ENCODE assay signal across 21 cellular contexts in the genomic region with DNA sequence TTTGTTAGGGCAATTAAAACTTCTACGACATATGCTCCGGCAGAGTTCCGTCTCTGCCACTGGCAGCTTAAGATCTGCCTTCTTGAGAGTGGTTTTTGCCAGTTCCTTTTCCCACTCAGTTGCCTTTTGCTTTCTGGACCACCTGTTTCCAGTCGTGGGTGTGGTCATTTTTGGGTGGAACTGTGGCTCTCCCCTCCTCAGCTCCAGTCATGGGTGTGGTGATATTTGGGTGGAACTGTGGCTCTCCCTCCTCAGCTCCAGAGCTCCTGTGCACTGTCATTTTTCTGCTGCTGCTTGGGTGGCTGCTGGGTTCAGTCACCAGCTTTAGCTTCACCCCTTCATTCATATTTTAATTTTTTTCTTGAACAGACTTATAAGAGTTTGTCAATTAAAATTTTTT.
"Had no signal": no experiment of that assay in that cellular context is flagged by ENCODE, and none has a peak within 500 bp of the region (broad histone marks: within the 10 kb centered on the region; RNA-seq: fewer than 3 reads in every experiment).

No MANE protein-coding gene starts in this region.

- H3K36me3 ChIP-seq: colonic mucosa, suprapubic skin had no signal

- ATAC-seq: activated CD4-positive, alpha-beta T cell treated with anti-CD3 and anti-CD28 coated beads for 36 hours had no signal

- H3K9me3 Mint-ChIP-seq: natural killer cell had no signal

- H3K27ac Mint-ChIP-seq: activated CD4-positive, alpha-beta T cell treated with anti-CD3 and anti-CD28 coated beads for 36 hours; natural killer cell had no signal

- H3K4me3 ChIP-seq: colonic mucosa, dorsolateral prefrontal cortex, heart right ventricle, lower lobe of right lung, suprapubic skin, tibial artery had no signal

- H3K9me3 ChIP-seq: colonic mucosa, heart right ventricle, lower lobe of right lung, suprapubic skin, tibial artery had no signal

- H3K27me3 Mint-ChIP-seq: activated CD4-positive, alpha-beta T cell treated with anti-CD3 and anti-CD28 coated beads for 36 hours had no signal

- H3K27ac ChIP-seq: colonic mucosa, heart right ventricle, lower lobe of right lung, suprapubic skin, tibial artery had no signal

- H3K36me3 Mint-ChIP-seq: natural killer cell had no signal

- H3K4me3 Mint-ChIP-seq: activated CD4-positive, alpha-beta T cell treated with anti-CD3 and anti-CD28 coated beads for 36 hours; natural killer cell had no signal

- DNase-seq: activated CD4-positive, alpha-beta T cell treated with anti-CD3 and anti-CD28 coated beads for 36 hours; activated CD4-positive, alpha-beta T cell treated with anti-CD3 and anti-CD28 coated beads, Interleukin-2, amount 50 U/mL, for 4 hours; activated CD4-positive, CD25-positive, alpha-beta regulatory T cell; activated CD8-positive, alpha-beta memory T cell treated with anti-CD3 and anti-CD28 coated beads for 24 hours; activated gamma-delta T cell treated with Interleukin-2 at 50 U/mL for 16 hours; activated naive CD4-positive, alpha-beta T cell treated with anti-CD3 and anti-CD28 coated beads, Interleukin-2, amount 50 U/mL, for 16 hours; activated T-cell treated with anti-CD3 and anti-CD28 coated beads, Interleukin-2, amount 50 U/mL, for 1 hour; anterior cingulate cortex; colonic mucosa; dorsolateral prefrontal cortex; effector memory CD4-positive, alpha-beta T cell; heart right ventricle; lower lobe of right lung; natural killer cell; posterior cingulate gyrus; stimulated activated CD4-positive, alpha-beta T cell treated with anti-CD3 and anti-CD28 coated beads, Interleukin-15, amount 100 ng/mL, for 24 hours; stimulated activated CD4-positive, alpha-beta T cell treated with anti-CD3 and anti-CD28 coated beads, Interleukin-2, amount 100 ng/mL, for 24 hours; stimulated activated naive CD4-positive, alpha-beta T cell; T1000 had no signal
